ENCODE assay signal across 9 cellular contexts in the genomic region with DNA sequence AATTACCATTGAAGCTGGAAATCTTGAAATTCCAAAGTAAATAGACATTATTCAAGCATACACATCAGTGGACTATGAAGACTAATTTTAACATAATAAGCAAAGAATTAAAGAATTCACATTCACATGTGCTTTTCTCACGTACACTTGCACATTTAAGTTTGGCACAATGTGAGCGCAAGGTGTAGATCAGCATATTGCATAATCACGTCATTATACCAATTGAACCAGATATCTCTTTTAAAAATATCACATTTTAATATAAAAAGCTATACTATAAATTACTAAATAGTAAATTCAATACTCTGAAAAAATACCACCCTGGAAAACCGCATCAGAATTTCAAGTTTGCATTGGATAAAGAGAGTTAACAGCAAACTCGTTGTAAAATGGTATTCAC.
"Had no signal": no experiment of that assay in that cellular context is flagged by ENCODE, and none has a peak within 500 bp of the region (broad histone marks: within the 10 kb centered on the region; RNA-seq: fewer than 3 reads in every experiment).

No MANE protein-coding gene starts in this region.

- H3K9me3 ChIP-seq: HAP-1 had no signal

- H3K27ac Mint-ChIP-seq: HFFc6 had no signal

- ATAC-seq: HCT116 had no signal

- H3K4me3 Mint-ChIP-seq: HFFc6 had no signal

- DNase-seq: GM23248, GOT3, H7, HFFc6, KBM-7 had no signal

- H3K4me3 ChIP-seq: GM23248, HAP-1 had no signal

- H2AFZ ChIP-seq: GM23248 had no signal

- H3K27ac ChIP-seq: GM23248, HL-60 had no signal

- H3K9me3 Mint-ChIP-seq: HFFc6 had no signal

- FAIRE-seq: HTR-8/SVneo had no signal

- H3K9ac ChIP-seq: GM23248 had no signal
